ENCODE assay signal across 1 cellular context in the genomic region with DNA sequence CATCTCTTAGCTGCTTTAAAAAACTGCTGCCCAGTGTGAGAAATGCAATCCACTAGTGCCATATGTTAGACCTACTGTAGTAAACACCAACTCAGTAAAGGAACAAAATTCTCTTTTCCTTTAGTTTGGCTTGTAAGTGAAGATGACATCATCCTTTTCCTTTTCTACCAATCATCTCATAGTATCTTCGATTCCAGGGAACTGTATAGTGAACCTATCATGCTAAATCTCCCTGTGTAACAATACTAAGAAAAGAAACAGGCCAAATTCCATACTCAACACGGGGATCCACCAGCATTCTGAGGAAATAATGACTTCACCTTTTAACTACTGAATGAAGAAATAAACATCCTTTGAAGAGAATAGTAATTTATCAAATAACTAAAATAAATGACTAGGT.
TF ChIP-seq lines count a peak whose summit lies in the region.

No MANE protein-coding gene starts in this region.

TF ChIP-seq in A549, 52 proteins besides CTCF, POLR2A, EP300 and RAD21 (continued from another document):
- TF ChIP-seq REST (IDR thresholded peaks at IDR 0.05) = no peak
- TF ChIP-seq HOXB5 (CRISPR knock-in tag; IDR thresholded peaks at IDR 0.05) = no peak
- no peak for TF ChIP-seq EHMT2 (IDR thresholded peaks at IDR 0.05; ENCODE audit: low read depth)
